Comparison of ENCODE assay signal across 8 cellular contexts in genomic region chr14:104094709-104095425, GRCh38. TPM values are rescaled to one million over a fixed set of nuclear protein-coding genes. Genes with fewer than 3 reads are reported as not detected.
DNase-seq lines count a peak whose midpoint lies in the region; ATAC-seq lines count a peak whose summit lies in the region.

No MANE protein-coding gene starts in this region.

- no peak overlapping the region for H3K4me3 Mint-ChIP-seq in stimulated activated effector memory CD8-positive, alpha-beta T cell treated with anti-CD3 and anti-CD28 coated beads, Interleukin-12 subunit alpha, Interleukin-12 subunit beta, amount 100 ng/mL, for 72 hours

- DNase-seq in NCI-H2196 (lab: John Stamatoyannopoulos, UW; ENCODE audit: unreplicated experiment), result peak; percentile 36
- no peak for DNase-seq in NCI-H2196 treated with DMSO at 0.1 percent for 48 hours (lab: John Stamatoyannopoulos, UW; ENCODE audit: unreplicated experiment)
- peak; percentile 8 for DNase-seq in NCI-H526 treated with DMSO at 0.1 percent for 48 hours (lab: John Stamatoyannopoulos, UW)
- peak; percentile 10 to 65 for DNase-seq in activated CD8-positive, alpha-beta memory T cell treated with anti-CD3 and anti-CD28 coated beads for 1 hour (ENCODE audit: extremely low read depth in 1 of 2, low read depth in 1 of 2)
- DNase-seq in effector memory CD4-positive, alpha-beta T cell, result peak; percentile 31 to 58 (median 45)
- peak; percentile 43 for DNase-seq in myocyte (ENCODE audit: low read depth)
- DNase-seq in stimulated activated effector memory CD8-positive, alpha-beta T cell treated with anti-CD3 and anti-CD28 coated beads, Interleukin-12 subunit alpha, Interleukin-12 subunit beta, amount 100 ng/mL, for 72 hours (ENCODE audit: low spot score in 2 of 2), result peak; percentile 75 to 91
- DNase-seq in NCI-H146 (lab: John Stamatoyannopoulos, UW), result no peak

- H3K36me3 ChIP-seq in effector memory CD4-positive, alpha-beta T cell (ENCODE audit: control insufficient read depth, insufficient read depth, low read length), result no peaks in the 10 kb centered on the region

- H3K4me1 Mint-ChIP-seq in stimulated activated effector memory CD8-positive, alpha-beta T cell treated with anti-CD3 and anti-CD28 coated beads, Interleukin-12 subunit alpha, Interleukin-12 subunit beta, amount 100 ng/mL, for 72 hours, result peaks cover 7% of the 10 kb centered on the region

- peak; percentile 57 for ATAC-seq in stimulated activated effector memory CD8-positive, alpha-beta T cell treated with anti-CD3 and anti-CD28 coated beads, Interleukin-12 subunit alpha, Interleukin-12 subunit beta, amount 100 ng/mL, for 72 hours

- no peak overlapping the region for H3K27ac ChIP-seq in effector memory CD4-positive, alpha-beta T cell (ENCODE audit: insufficient read depth, low read length, poor library complexity, severe bottlenecking)

- H3K4me3 ChIP-seq in effector memory CD4-positive, alpha-beta T cell (ENCODE audit: insufficient read depth, low read depth, low read length, poor library complexity, severe bottlenecking), result no peak overlapping the region

- no peaks in the 10 kb centered on the region for H3K27me3 ChIP-seq in effector memory CD4-positive, alpha-beta T cell (replicated peaks; ENCODE audit: control insufficient read depth, insufficient read depth, low read length, poor library complexity, severe bottlenecking)

- no peaks in the 10 kb centered on the region for H3K9me3 ChIP-seq in effector memory CD4-positive, alpha-beta T cell (ENCODE audit: control insufficient read depth, low read length)

- H3K27ac Mint-ChIP-seq in stimulated activated effector memory CD8-positive, alpha-beta T cell treated with anti-CD3 and anti-CD28 coated beads, Interleukin-12 subunit alpha, Interleukin-12 subunit beta, amount 100 ng/mL, for 72 hours, result peak overlapping the region; percentile 80

- H3K36me3 Mint-ChIP-seq in stimulated activated effector memory CD8-positive, alpha-beta T cell treated with anti-CD3 and anti-CD28 coated beads, Interleukin-12 subunit alpha, Interleukin-12 subunit beta, amount 100 ng/mL, for 72 hours, result no peaks in the 10 kb centered on the region

- no peaks in the 10 kb centered on the region for H3K9me3 Mint-ChIP-seq in stimulated activated effector memory CD8-positive, alpha-beta T cell treated with anti-CD3 and anti-CD28 coated beads, Interleukin-12 subunit alpha, Interleukin-12 subunit beta, amount 100 ng/mL, for 72 hours

- H3K4me1 ChIP-seq in effector memory CD4-positive, alpha-beta T cell (ENCODE audit: control insufficient read depth, insufficient read depth, low read length, poor library complexity, severe bottlenecking), result peaks cover 4% of the 10 kb centered on the region

RNA-seq across cellular contexts. Expression of gene ASPG, which starts 9.4 kb away (rescaled TPM):
- not detected in 2 replicates for total RNA-seq in myocyte
- polyA plus RNA-seq in myocyte (2012), result not detected

RNA-seq across cellular contexts. Expression of gene KIF26A, which starts 43.5 kb away (rescaled TPM):
- total RNA-seq in myocyte, result not detected in 2 replicates
- polyA plus RNA-seq in myocyte (2012), result not detected

Comparison
In these comparisons a context has a peak if more than half of its experiments do, and no peak if none do; other contexts are left out.
1. DNase-seq: peak in NCI-H2196 (single experiment), NCI-H526 treated with DMSO at 0.1 percent for 48 hours (single experiment), activated CD8-positive, alpha-beta memory T cell treated with anti-CD3 and anti-CD28 coated beads for 1 hour (2 of 2), effector memory CD4-positive, alpha-beta T cell (3 of 3), myocyte (single experiment) and stimulated activated effector memory CD8-positive, alpha-beta T cell treated with anti-CD3 and anti-CD28 coated beads, Interleukin-12 subunit alpha, Interleukin-12 subunit beta, amount 100 ng/mL, for 72 hours (2 of 2); none in NCI-H2196 treated with DMSO at 0.1 percent for 48 hours (single experiment) and NCI-H146 (single experiment).